11 cellular contexts compared by ENCODE assay signal in genomic region chr5:10594591-10595210, GRCh38. TPM values are rescaled to one million over a fixed set of nuclear protein-coding genes. Genes with fewer than 3 reads are reported as not detected.
DNase-seq lines count a peak whose midpoint lies in the region; ATAC-seq and TF ChIP-seq lines count a peak whose summit lies in the region.
"Had no signal": no experiment of that assay in that cellular context is flagged by ENCODE, and none has a peak within 500 bp of the region (broad histone marks: within the 10 kb centered on the region; RNA-seq: fewer than 3 reads in every experiment).

No MANE protein-coding gene starts in this region.

- H2BK5ac ChIP-seq in mesenchymal stem cell (ENCODE audit: low read depth, low read length, poor library complexity, severe bottlenecking), result peak overlapping the region; percentile 1

- peak overlapping the region; percentile 70 for H2BK15ac ChIP-seq in mesenchymal stem cell (ENCODE audit: low read depth, poor library complexity, severe bottlenecking)

- ATAC-seq in stimulated activated naive CD8-positive, alpha-beta T cell treated with anti-CD3 and anti-CD28 coated beads, Interleukin-15, Interleukin-2, amounts not matched to agents 100 U/mL and 50 U/mL, for 24 hours, result no peak
- no peak for ATAC-seq in HG03521 (IDR thresholded peaks at IDR 0.05; ENCODE audit: unreplicated experiment)
- no peak for ATAC-seq in HG03565 (IDR thresholded peaks at IDR 0.05; ENCODE audit: unreplicated experiment)

- WGBS in mesenchymal stem cell, result 82% methylated on average over 11 of the region's 11 CpGs
- WGBS in thyroid gland, 2 donors, result 87 to 95% methylated on average over 11 of the region's 11 CpGs

- no peak for DNase-seq in stimulated activated naive CD8-positive, alpha-beta T cell treated with anti-CD3 and anti-CD28 coated beads, Interleukin-15, Interleukin-2, amounts not matched to agents 100 U/mL and 50 U/mL, for 24 hours
- DNase-seq in astrocyte of the hippocampus (ENCODE audit: low read depth, low spot score), result peak; percentile 70
- peak; percentile 26 for DNase-seq in mesenchymal stem cell
- no peak for DNase-seq in SIG-M5 (lab: John Stamatoyannopoulos, UW)
- no peak for DNase-seq in thyroid gland
- DNase-seq: activated CD4-positive, alpha-beta T cell treated with anti-CD3 and anti-CD28 coated beads, Interleukin-2, amount 50 U/mL, for 48 hours had no signal

- peaks cover 69% of the 10 kb centered on the region for H3K4me1 Mint-ChIP-seq in stimulated activated naive CD8-positive, alpha-beta T cell treated with anti-CD3 and anti-CD28 coated beads, Interleukin-15, Interleukin-2, amounts not matched to agents 100 ng/mL and 50 ng/mL, for 24 hours (ENCODE audit: low read depth)

- H3K27ac Mint-ChIP-seq in stimulated activated naive CD8-positive, alpha-beta T cell treated with anti-CD3 and anti-CD28 coated beads, Interleukin-15, Interleukin-2, amounts not matched to agents 100 ng/mL and 50 ng/mL, for 24 hours, result peak overlapping the region; percentile 49
- H3K27ac Mint-ChIP-seq: dendritic cell treated with granulocyte-macrophage colony-stimulating factor and Interleukin-4, amounts not matched to agents 40 ng/mL and 50 ng/mL, for 4 days had no signal

- H3K27me3 Mint-ChIP-seq in stimulated activated naive CD8-positive, alpha-beta T cell treated with anti-CD3 and anti-CD28 coated beads, Interleukin-15, Interleukin-2, amounts not matched to agents 100 ng/mL and 50 ng/mL, for 24 hours, result peaks cover 10% of the 10 kb centered on the region

- H3K4me1 ChIP-seq in mesenchymal stem cell (ENCODE audit: control insufficient read depth, insufficient read depth, low read depth, low read length) (peaks cover 17% of the 10 kb centered on the region), thyroid gland (peaks cover 0 to 7% of the 10 kb centered on the region in 2 donors)

- peak overlapping the region; percentile 69 for H2AK5ac ChIP-seq in mesenchymal stem cell (ENCODE audit: low read length, severe bottlenecking)

- intact Hi-C loops in thyroid gland (cut with DNase I), result no loop called here

- peak overlapping the region; percentile 12 to 87 for H2BK12ac ChIP-seq in mesenchymal stem cell (ENCODE audit: low read length in 2 of 2)

- peak overlapping the region; percentile 34 to 59 for H3K18ac ChIP-seq in mesenchymal stem cell (ENCODE audit: low read depth in 1 of 2, low read length in 2 of 2)

- H4K91ac ChIP-seq in mesenchymal stem cell (ENCODE audit: low read length), result peak overlapping the region; percentile 93

- H3K4me2 ChIP-seq in mesenchymal stem cell (ENCODE audit: low read length, poor library complexity, severe bottlenecking), result no peak overlapping the region

- peaks cover 19% of the 10 kb centered on the region for H3K79me1 ChIP-seq in mesenchymal stem cell (replicated peaks; ENCODE audit: low read length, poor library complexity, severe bottlenecking)

- no peak overlapping the region for H3K9ac ChIP-seq in mesenchymal stem cell (ENCODE audit: low read length)
- H3K9ac ChIP-seq: BLaER1 treated with 17β-estradiol and CSF1 and Interleukin-3, amounts not matched to agents 10 nM and 100 nM had no signal

- H3K4ac ChIP-seq in mesenchymal stem cell (ENCODE audit: low read depth in 1 of 2, low read length in 2 of 2), result peak overlapping the region in 1 of 2 experiments; percentile 75

- peak overlapping the region; percentile 78 for H3K27ac ChIP-seq in mesenchymal stem cell (ENCODE audit: low read length, poor library complexity, severe bottlenecking)
- H3K27ac ChIP-seq in thyroid gland, result peak overlapping the region in 1 of 3 donors; percentile 57

- peak overlapping the region; percentile 63 for H4K8ac ChIP-seq in mesenchymal stem cell (ENCODE audit: low read length)

- peaks cover 34% of the 10 kb centered on the region for H3K36me3 Mint-ChIP-seq in stimulated activated naive CD8-positive, alpha-beta T cell treated with anti-CD3 and anti-CD28 coated beads, Interleukin-15, Interleukin-2, amounts not matched to agents 100 ng/mL and 50 ng/mL, for 24 hours (ENCODE audit: low read depth)

- no peak for TF ChIP-seq POLR2A in thyroid gland (IDR thresholded peaks at IDR 0.05)

- H3K27me3 ChIP-seq in mesenchymal stem cell (ENCODE audit: control insufficient read depth in 1 of 2, insufficient read depth in 1 of 2, low read length in 2 of 2), result no peaks in the 10 kb centered on the region
- no peaks in the 10 kb centered on the region for H3K27me3 ChIP-seq in thyroid gland
- H3K27me3 ChIP-seq: BLaER1 treated with 17β-estradiol and CSF1 and Interleukin-3, amounts not matched to agents 10 nM and 100 nM had no signal

- peak overlapping the region in 1 of 2 experiments; percentile 54 for H3K23ac ChIP-seq in mesenchymal stem cell (ENCODE audit: low read length in 2 of 2)

- H3K9me3 ChIP-seq in mesenchymal stem cell (ENCODE audit: control insufficient read depth, low read length), result no peaks in the 10 kb centered on the region
- H3K9me3 ChIP-seq in thyroid gland, result no peaks in the 10 kb centered on the region

- H3K4me3 ChIP-seq in mesenchymal stem cell (ENCODE audit: insufficient read depth in 1 of 2, low read depth in 1 of 2, low read length in 2 of 2) (no peak overlapping the region), thyroid gland (replicated peaks in 1 of 3) (no peak overlapping the region)
- H3K4me3 ChIP-seq: BLaER1 treated with 17β-estradiol and CSF1 and Interleukin-3, amounts not matched to agents 10 nM and 100 nM had no signal

- peak overlapping the region in 1 of 2 experiments; percentile 65 for H3K14ac ChIP-seq in mesenchymal stem cell (ENCODE audit: low read length in 2 of 2)

- no peak overlapping the region for H2BK120ac ChIP-seq in mesenchymal stem cell (ENCODE audit: low read depth, low read length)

- TF ChIP-seq CTCF in thyroid gland (IDR thresholded peaks at IDR 0.05), result no peak

- H3K9me3 Mint-ChIP-seq in stimulated activated naive CD8-positive, alpha-beta T cell treated with anti-CD3 and anti-CD28 coated beads, Interleukin-15, Interleukin-2, amounts not matched to agents 100 ng/mL and 50 ng/mL, for 24 hours, result peaks cover 19% of the 10 kb centered on the region
- H3K9me3 Mint-ChIP-seq: dendritic cell treated with granulocyte-macrophage colony-stimulating factor and Interleukin-4, amounts not matched to agents 40 ng/mL and 50 ng/mL, for 4 days had no signal

- H2AFZ ChIP-seq in mesenchymal stem cell (ENCODE audit: low read depth, low read length), result peak overlapping the region; percentile 29

- no peak overlapping the region for H3K4me3 Mint-ChIP-seq in stimulated activated naive CD8-positive, alpha-beta T cell treated with anti-CD3 and anti-CD28 coated beads, Interleukin-15, Interleukin-2, amounts not matched to agents 100 ng/mL and 50 ng/mL, for 24 hours
- H3K4me3 Mint-ChIP-seq: dendritic cell treated with granulocyte-macrophage colony-stimulating factor and Interleukin-4, amounts not matched to agents 40 ng/mL and 50 ng/mL, for 4 days had no signal

- H3K36me3 ChIP-seq in mesenchymal stem cell (ENCODE audit: control insufficient read depth in 1 of 2, insufficient read depth in 2 of 2, low read depth in 1 of 2, low read length in 2 of 2) (no peaks in the 10 kb centered on the region), thyroid gland (no peaks in the 10 kb centered on the region)

RNA-seq across cellular contexts. Expression of gene ANKRD33B, which starts 30.8 kb away (rescaled TPM):
- polyA plus RNA-seq in mesenchymal stem cell (2013, experiment 1 of 2), result 0.64 TPM
- 0.71 TPM for polyA plus RNA-seq in mesenchymal stem cell (2013, experiment 2 of 2)
- total RNA-seq in thyroid gland, result 1 to 10 TPM in 3 of 4 donors, under 1 TPM in 1; 0.67 to 1.6 (median 1.1) TPM

Comparison
In these comparisons a context has a peak if more than half of its experiments do, and no peak if none do; other contexts are left out.
1. DNase-seq: peak in astrocyte of the hippocampus (single experiment) and mesenchymal stem cell (single experiment); none in stimulated activated naive CD8-positive, alpha-beta T cell treated with anti-CD3 and anti-CD28 coated beads, Interleukin-15, Interleukin-2, amounts not matched to agents 100 U/mL and 50 U/mL, for 24 hours (single experiment), SIG-M5 (single experiment) and thyroid gland (0 of 2).